Comparison of ENCODE assay signal across 10 cellular contexts in genomic region chr9:92952861-92953620, GRCh38. TPM values are rescaled to one million over a fixed set of nuclear protein-coding genes. Genes with fewer than 3 reads are reported as not detected.
DNase-seq lines count a peak whose midpoint lies in the region; ATAC-seq and TF ChIP-seq lines count a peak whose summit lies in the region.
"Had no signal": no experiment of that assay in that cellular context is flagged by ENCODE, and none has a peak within 500 bp of the region (broad histone marks: within the 10 kb centered on the region; RNA-seq: fewer than 3 reads in every experiment).

No MANE protein-coding gene starts in this region.

- TF ChIP-seq CTCF in epithelial cell of esophagus (IDR thresholded peaks at IDR 0.05; ENCODE audit: insufficient read depth, low read depth, low read length, missing control alignments), result no peak
- no peak for TF ChIP-seq CTCF in upper lobe of right lung (IDR thresholded peaks at IDR 0.05)

- DNase-seq in stimulated activated CD4-positive, alpha-beta T cell treated with anti-CD3 and anti-CD28 coated beads, Interleukin-4, amount 100 ng/mL, for 24 hours, result peak; percentile 1
- no peak for DNase-seq in stimulated activated CD4-positive, alpha-beta T cell treated with anti-CD3 and anti-CD28 coated beads, Interleukin-4, amount 100 ng/mL, for 4 hours
- DNase-seq in NCI-H748 treated with DMSO at 0.1 percent for 48 hours (lab: John Stamatoyannopoulos, UW) (peak; percentile 99), epithelial cell of esophagus (ENCODE audit: low read depth) (peak; percentile 60), upper lobe of right lung (peak; percentile 11), NCI-H1048 (lab: John Stamatoyannopoulos, UW) (no peak)
- DNase-seq in stimulated activated naive CD4-positive, alpha-beta T cell treated with Interleukin-2 at 50 U/mL for 16 hours (lab: John Stamatoyannopoulos, UW), result no peak
- DNase-seq: C1 segment of cervical spinal cord had no signal

- peaks cover 19% of the 10 kb centered on the region for H3K4me1 ChIP-seq in upper lobe of right lung

- H3K4me3 ChIP-seq in epithelial cell of esophagus (ENCODE audit: low read length), result no peak overlapping the region
- no peak overlapping the region for H3K4me3 ChIP-seq in upper lobe of right lung

- peaks cover 5% of the 10 kb centered on the region for H3K27me3 ChIP-seq in upper lobe of right lung

- H3K36me3 ChIP-seq in upper lobe of right lung, result no peaks in the 10 kb centered on the region

- peak overlapping the region; percentile 58 for H3K27ac ChIP-seq in upper lobe of right lung

- ATAC-seq in upper lobe of right lung, result peak; percentile 62
- no peak for ATAC-seq in HG03045 (IDR thresholded peaks at IDR 0.05; ENCODE audit: unreplicated experiment)

- no peaks in the 10 kb centered on the region for H3K9me3 ChIP-seq in upper lobe of right lung

- intact Hi-C loops in upper lobe of right lung (cut with DNase I), result no loop called here

RNA-seq across cellular contexts. Expression of gene FGD3, which starts 5.7 kb away (rescaled TPM):
- 21.6 TPM for total RNA-seq in upper lobe of right lung
- total RNA-seq: endothelial cell of umbilical vein had no signal

Comparison
In these comparisons a context has a peak if more than half of its experiments do, and no peak if none do; other contexts are left out.
1. DNase-seq: peak in stimulated activated CD4-positive, alpha-beta T cell treated with anti-CD3 and anti-CD28 coated beads, Interleukin-4, amount 100 ng/mL, for 24 hours (single experiment), NCI-H748 treated with DMSO at 0.1 percent for 48 hours (single experiment), epithelial cell of esophagus (single experiment) and upper lobe of right lung (single experiment); none in stimulated activated CD4-positive, alpha-beta T cell treated with anti-CD3 and anti-CD28 coated beads, Interleukin-4, amount 100 ng/mL, for 4 hours (0 of 2), NCI-H1048 (single experiment) and stimulated activated naive CD4-positive, alpha-beta T cell treated with Interleukin-2 at 50 U/mL for 16 hours (single experiment).